8 cellular contexts compared by ENCODE assay signal in the genomic region with DNA sequence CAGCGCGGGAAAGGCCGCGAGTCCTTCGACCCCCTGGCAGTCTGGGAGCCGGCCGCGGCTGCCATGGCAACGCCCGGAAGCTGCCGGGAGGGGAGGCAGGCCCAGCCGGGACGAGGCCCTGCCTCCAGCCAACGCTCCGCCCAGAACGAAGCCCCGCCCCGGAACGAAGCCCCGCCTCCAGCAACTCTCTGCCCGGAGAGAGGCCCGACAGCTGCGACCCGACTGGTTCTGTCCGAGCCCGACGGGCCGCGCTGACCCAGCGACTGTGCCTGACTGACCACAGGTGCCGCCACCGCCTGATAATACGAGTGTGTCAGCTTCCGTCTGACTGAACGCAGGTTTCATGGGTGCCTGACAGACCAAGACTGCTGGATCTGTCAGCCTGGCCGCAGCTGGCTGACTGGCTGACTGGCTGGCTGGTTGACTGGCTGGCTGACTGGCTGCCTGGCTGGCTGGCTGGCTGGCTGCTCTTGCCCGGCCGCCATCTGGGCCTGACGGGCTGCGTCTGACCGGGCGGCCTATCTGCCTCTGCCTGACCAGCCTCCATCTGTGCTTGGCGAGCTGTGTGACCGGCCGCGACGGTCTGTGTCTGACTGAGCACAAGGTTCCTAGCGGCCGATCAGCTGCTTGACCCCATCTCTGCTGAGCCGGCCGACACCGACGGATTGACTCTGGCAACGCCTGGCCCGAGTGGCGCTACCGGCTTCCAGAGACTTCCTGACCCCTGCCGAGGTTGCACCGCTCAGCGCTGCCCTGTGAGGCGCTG.
DNase-seq lines count a peak whose midpoint lies in the region; ATAC-seq and TF ChIP-seq lines count a peak whose summit lies in the region.

No MANE protein-coding gene starts in this region.

- H3K36me3 ChIP-seq in GM06990 (ENCODE audit: control insufficient read depth, insufficient read depth, low read length) (no peaks in the 10 kb centered on the region), adrenal gland (replicated peaks in 1 of 2) (no peaks in the 10 kb centered on the region), heart right ventricle (no peaks in the 10 kb centered on the region), upper lobe of left lung (no peaks in the 10 kb centered on the region)

- H3K9me3 ChIP-seq in adrenal gland (replicated peaks in 1 of 3) (no peaks in the 10 kb centered on the region), heart right ventricle (peaks cover 0 to 6% (median 0%) of the 10 kb centered on the region in 11 donors), upper lobe of left lung (no peaks in the 10 kb centered on the region)

- H3K27ac ChIP-seq in adrenal gland (peak overlapping the region; percentile 47 to 93 (median 89)), heart right ventricle (peak overlapping the region; percentile 47 to 86 (median 80)), upper lobe of left lung (peak overlapping the region; percentile 86 to 93 (median 89))

- peak overlapping the region; percentile 68 for H3K4me3 ChIP-seq in GM06990 (replicated peaks; ENCODE audit: low read depth, low read length)
- H3K4me3 ChIP-seq in adrenal gland: peak overlapping the region in 2 of 4 donors; percentile 36 to 83
- peak overlapping the region; percentile 42 to 72 (median 62) for H3K4me3 ChIP-seq in heart right ventricle
- H3K4me3 ChIP-seq in upper lobe of left lung: peak overlapping the region; percentile 40 to 66 (median 64)

- TF ChIP-seq EP300 in upper lobe of left lung (IDR thresholded peaks at IDR 0.05): peak in 1 of 4 donors; percentile 52

- TF ChIP-seq CTCF in GM06990 (IDR thresholded peaks at IDR 0.05; ENCODE audit: insufficient read depth, low read length, poor library complexity, severe bottlenecking) (no peak), adrenal gland (IDR thresholded peaks at IDR 0.05) (peak in 2 of 6 experiments; percentile 5 to 6), heart right ventricle (IDR thresholded peaks at IDR 0.05) (peak in 2 of 9 donors; percentile 5 to 21), upper lobe of left lung (IDR thresholded peaks at IDR 0.05) (peak in 2 of 6 experiments; percentile 26 to 30)

- intact Hi-C loops in adrenal gland (cut with DNase I): no loop called here
- intact Hi-C loops in heart right ventricle (cut with DNase I): loop anchor here in 3 of 10 donors (1.0 to 10.0 kb wide), 4 partner anchors 14 to 72 kb away; no protein-coding TSS in a partner anchor
- intact Hi-C loops in posterior vena cava (cut with DNase I): no loop called here

- peak; percentile 62 to 93 for TF ChIP-seq POLR2A in adrenal gland (IDR thresholded peaks at IDR 0.05)
- TF ChIP-seq POLR2A in upper lobe of left lung (IDR thresholded peaks at IDR 0.05): peak; percentile 17 to 95 (median 78)

- H3K27me3 ChIP-seq in GM06990 (replicated peaks; ENCODE audit: control insufficient read depth, insufficient read depth, low read length) (no peaks in the 10 kb centered on the region; the same call in 1 of the 2 replicates), adrenal gland (no peaks in the 10 kb centered on the region), heart right ventricle (no peaks in the 10 kb centered on the region), upper lobe of left lung (no peaks in the 10 kb centered on the region)

- peak; percentile 89 for DNase-seq in GM06990 (ENCODE audit: extremely low read depth, insufficient read length)
- DNase-seq in NCI-H1105 treated with DMSO at 0.1 percent for 48 hours (lab: John Stamatoyannopoulos, UW): peak; percentile 87
- DNase-seq in SW 1271 (lab: John Stamatoyannopoulos, UW): peak; percentile 59 to 88
- DNase-seq in adrenal gland: peak; percentile 95 to 98 (median 97)
- peak; percentile 94 to 98 for DNase-seq in heart right ventricle
- peak; percentile 99 for DNase-seq in posterior vena cava (ENCODE audit: low spot score)
- peak; percentile 98 to 100 for DNase-seq in upper lobe of left lung

- 0 to 8% (median 4%) methylated on average over 10 to 61 of the region's 61 CpGs for WGBS in adrenal gland, 4 donors
- WGBS in heart right ventricle, 2 donors: 3% methylated on average over 46 to 61 of the region's 61 CpGs
- WGBS in upper lobe of left lung, 2 donors: 0% methylated on average over 8 to 11 of the region's 61 CpGs

- H3K4me1 ChIP-seq in adrenal gland (replicated peaks in 1 of 2) (peaks cover 5 to 6% of the 10 kb centered on the region in 2 donors), heart right ventricle (peaks cover 4 to 24% (median 13%) of the 10 kb centered on the region in 9 donors), upper lobe of left lung (peaks cover 14 to 27% (median 15%) of the 10 kb centered on the region in 4 donors)

- ATAC-seq in HG02588 (IDR thresholded peaks at IDR 0.05; ENCODE audit: unreplicated experiment): peak; percentile 83
- ATAC-seq in heart right ventricle: peak; percentile 98 to 99 (median 98)
- peak; percentile 99 for ATAC-seq in upper lobe of left lung (ENCODE audit: low FRiP score in 2 of 2)
